Comparison of ENCODE assay signal across 12 cellular contexts in genomic region chr16:86170720-86171119, GRCh38.
DNase-seq lines count a peak whose midpoint lies in the region; ATAC-seq and TF ChIP-seq lines count a peak whose summit lies in the region.
"Had no signal": no experiment of that assay in that cellular context is flagged by ENCODE, and none has a peak within 500 bp of the region (broad histone marks: within the 10 kb centered on the region; RNA-seq: fewer than 3 reads in every experiment).

No MANE protein-coding gene starts in this region.

- TF ChIP-seq POLR2A in IMR-90 (IDR thresholded peaks at IDR 0.05; ENCODE audit: low read depth, low read length): no peak; the same call in 1 of the 2 replicates
- TF ChIP-seq POLR2A in stomach (IDR thresholded peaks at IDR 0.05): no peak

- H2AK5ac ChIP-seq in IMR-90 (ENCODE audit: low read depth, low read length): peak overlapping the region; percentile 90

- H3K79me2 ChIP-seq in hepatocyte (no peaks in the 10 kb centered on the region), mammary epithelial cell (ENCODE audit: insufficient read depth, low read length) (no peaks in the 10 kb centered on the region)

- no peak overlapping the region for H3K9ac ChIP-seq in IMR-90 (ENCODE audit: low read depth, low read length)
- no peak overlapping the region for H3K9ac ChIP-seq in mammary epithelial cell (ENCODE audit: insufficient read depth, low read length)

- H4K20me1 ChIP-seq in IMR-90 (ENCODE audit: insufficient read depth, low read length) (no peaks in the 10 kb centered on the region), hepatocyte (ENCODE audit: insufficient read depth, poor library complexity, severe bottlenecking) (no peaks in the 10 kb centered on the region), mammary epithelial cell (ENCODE audit: insufficient read depth, low read length) (no peaks in the 10 kb centered on the region)

- no peaks in the 10 kb centered on the region for H3K9me2 ChIP-seq in hepatocyte (replicated peaks; ENCODE audit: insufficient read depth)

- in situ Hi-C loops in IMR-90 (cut with MboI; ENCODE audit: low sequenced_read_pairs) (no loop called here), mammary epithelial cell (cut with MboI; ENCODE audit: low sequenced_read_pairs in 2 of 2) (no loop called here)

- H3K4me3 ChIP-seq in IMR-90 (ENCODE audit: insufficient read depth, low read depth, low read length) (no peak overlapping the region), hepatocyte (no peak overlapping the region), stomach (no peak overlapping the region), mammary epithelial cell (replicated peaks in 1 of 3; ENCODE audit: insufficient read depth in 1 of 3, low read depth in 2 of 3, low read length in 3 of 3) (no peak overlapping the region), A673 (ENCODE audit: low read depth, low read length, poor library complexity, severe bottlenecking) (no peak overlapping the region)

- peaks cover 14% of the 10 kb centered on the region for H3K9me3 ChIP-seq in IMR-90 (ENCODE audit: control insufficient read depth, insufficient read depth, low read length)
- H3K9me3 ChIP-seq in hepatocyte (ENCODE audit: low read depth): no peaks in the 10 kb centered on the region
- H3K9me3 ChIP-seq in stomach: peaks cover 0 to 15% (median 7%) of the 10 kb centered on the region in 4 donors
- H3K9me3 ChIP-seq in mammary epithelial cell (replicated peaks; ENCODE audit: insufficient read depth, low read length): no peaks in the 10 kb centered on the region
- peaks cover 6% of the 10 kb centered on the region for H3K9me3 ChIP-seq in A673 (ENCODE audit: low read depth, low read length, poor library complexity, severe bottlenecking)

- H4K8ac ChIP-seq in IMR-90 (ENCODE audit: low read depth in 2 of 2, low read length in 2 of 2): peak overlapping the region; percentile 64 to 95

- H3K4ac ChIP-seq in IMR-90 (ENCODE audit: low read depth, low read length): peak overlapping the region; percentile 96

- H3K18ac ChIP-seq in IMR-90 (ENCODE audit: low read depth, low read length): peak overlapping the region; percentile 94

- intact Hi-C loops in IMR-90 (cut with micrococcal nuclease) (loop anchor here (2.0 kb wide), 1 partner anchor 50 kb away; no protein-coding TSS in a partner anchor), stomach (cut with DNase I; ENCODE audit: low total_unique reads) (no loop called here), mammary epithelial cell (cut with micrococcal nuclease) (no loop called here), A673 (cut with micrococcal nuclease; ENCODE audit: unreplicated experiment) (no loop called here)

- H4K91ac ChIP-seq in IMR-90 (ENCODE audit: insufficient read depth, low read depth, low read length): peak overlapping the region; percentile 98

- no peaks in the 10 kb centered on the region for H3K79me1 ChIP-seq in IMR-90 (ENCODE audit: low read depth in 1 of 2, low read length in 2 of 2)

- DNase-seq in IMR-90: peak; percentile 28
- peak; percentile 79 for DNase-seq in amniotic epithelial cell (ENCODE audit: low read depth)
- DNase-seq in hepatocyte (ENCODE audit: low spot score): no peak
- no peak for DNase-seq in stomach
- no peak for DNase-seq in mammary epithelial cell
- DNase-seq in left lobe of liver (ENCODE audit: low spot score): no peak
- no peak for DNase-seq in occipital lobe (lab: John Stamatoyannopoulos, UW)
- DNase-seq in A673 (ENCODE audit: low spot score): no peak
- DNase-seq: Caco-2; CD8-positive, alpha-beta memory T cell; DND-41; GDM1 had no signal

- TF ChIP-seq EP300 in stomach (IDR thresholded peaks at IDR 0.05): no peak

- no peak for TF ChIP-seq CTCF in IMR-90 (conservative IDR thresholded peaks at IDR 0.05; ENCODE audit: low read depth, low read length)
- no peak for TF ChIP-seq CTCF in hepatocyte (IDR thresholded peaks at IDR 0.05; ENCODE audit: poor library complexity)
- no peak for TF ChIP-seq CTCF in stomach (IDR thresholded peaks at IDR 0.05)
- TF ChIP-seq CTCF in mammary epithelial cell (conservative IDR thresholded peaks at IDR 0.05 in 1 of 2, IDR thresholded peaks at IDR 0.05 in 1 of 2; ENCODE audit: extremely low read depth in 1 of 2, insufficient read depth in 1 of 2, low read depth in 1 of 2, low read length in 2 of 2): no peak
- TF ChIP-seq CTCF in A673 (conservative IDR thresholded peaks at IDR 0.05; ENCODE audit: low read depth, low read length): no peak

- CTCF ChIA-PET in IMR-90 (lab: Yijun Ruan, JAX): interaction anchor here (1.0 to 1.4 kb wide), 2 partner anchors 10 to 30 kb away, joined by 3 read pairs; no protein-coding TSS in a partner anchor
- CTCF ChIA-PET in mammary epithelial cell (lab: Charles Lee; ENCODE audit: low non-redundant PET): no interaction called here
- CTCF ChIA-PET in A673 (lab: Charles Lee): no interaction called here

- H3K4me2 ChIP-seq in IMR-90 (ENCODE audit: low read depth, low read length) (peak overlapping the region; percentile 78; the same call in 1 of the 2 replicates), hepatocyte (no peak overlapping the region), mammary epithelial cell (ENCODE audit: insufficient read depth, low read depth, low read length) (no peak overlapping the region)

- H3K27ac ChIP-seq in IMR-90 (ENCODE audit: insufficient read depth, low read length) (peak overlapping the region; percentile 91), hepatocyte (peak overlapping the region; percentile 65), stomach (peak overlapping the region in 4 of 5 donors; percentile 11 to 51 (median 34)), mammary epithelial cell (ENCODE audit: insufficient read depth, low read depth, low read length) (no peak overlapping the region), A673 (ENCODE audit: low read depth, low read length, poor library complexity, severe bottlenecking) (no peak overlapping the region)

- POLR2A ChIA-PET in IMR-90 (lab: Charles Lee; ENCODE audit: unreplicated experiment) (no interaction called here), A673 (lab: Charles Lee; ENCODE audit: low non-redundant PET) (no interaction called here)

- dilution Hi-C loops in IMR-90 (cut with HindIII; ENCODE audit: low sequenced_read_pairs, unreplicated experiment): no loop called here
- dilution Hi-C loops in mammary epithelial cell (cut with HindIII; ENCODE audit: low sequenced_read_pairs): no loop called here

- no CpG with 5 or more reads among the region's 5 CpGs for WGBS in IMR-90 (ENCODE audit: extremely low coverage in 2 of 2, insufficient read length in 1 of 2), 2 experiments
- 93% methylated on average over 5 of the region's 5 CpGs for WGBS in hepatocyte (ENCODE audit: low lambda C conversion rate, missing lambda C conversion rate)
- 77 to 81% (median 79%) methylated on average over 5 of the region's 5 CpGs for WGBS in stomach, 5 donors
- 64% methylated on average over 5 of the region's 5 CpGs for WGBS in mammary epithelial cell (ENCODE audit: low coverage, missing lambda C conversion rate)

- peaks cover 12% of the 10 kb centered on the region for H3K4me1 ChIP-seq in IMR-90 (ENCODE audit: control insufficient read depth, insufficient read depth, low read length)
- no peaks in the 10 kb centered on the region for H3K4me1 ChIP-seq in hepatocyte (ENCODE audit: insufficient read depth)
- H3K4me1 ChIP-seq in stomach: no peaks in the 10 kb centered on the region
- no peaks in the 10 kb centered on the region for H3K4me1 ChIP-seq in mammary epithelial cell (ENCODE audit: insufficient read depth, low read length)
- no peaks in the 10 kb centered on the region for H3K4me1 ChIP-seq in A673 (ENCODE audit: insufficient read depth, low read length, poor library complexity, severe bottlenecking)
- H3K4me1 ChIP-seq: Caco-2 had no signal

- H2AFZ ChIP-seq in IMR-90 (replicated peaks; ENCODE audit: low read length, poor library complexity) (peak overlapping the region; percentile 89), hepatocyte (no peak overlapping the region), mammary epithelial cell (ENCODE audit: low read depth, low read length) (no peak overlapping the region)

- H2AK9ac ChIP-seq in IMR-90 (replicated peaks; ENCODE audit: low read depth, low read length, poor library complexity): no peak overlapping the region

- peak overlapping the region; percentile 99 for H2BK5ac ChIP-seq in IMR-90 (ENCODE audit: low read depth, low read length, poor library complexity, severe bottlenecking)

- peak overlapping the region; percentile 98 for H2BK20ac ChIP-seq in IMR-90 (ENCODE audit: low read depth, low read length)

- H3K14ac ChIP-seq in IMR-90 (replicated peaks; ENCODE audit: low read depth, low read length): peak overlapping the region; percentile 79

- H3K56ac ChIP-seq in IMR-90 (ENCODE audit: extremely low read depth, insufficient read depth, low read length): peak overlapping the region; percentile 55; the same call in 1 of the 2 replicates

- peaks cover 9% of the 10 kb centered on the region for H3K9me1 ChIP-seq in IMR-90 (ENCODE audit: insufficient read depth, low read length)

- peak overlapping the region; percentile 99 for H2BK120ac ChIP-seq in IMR-90 (ENCODE audit: low read depth, low read length)

- BruUV-seq in IMR-90 (replicated peaks; lab: Mats Ljungman, UMichigan): no TSS peak
- BruUV-seq in mammary epithelial cell (replicated peaks; lab: Mats Ljungman, UMichigan): no TSS peak
- BruUV-seq in A673 (replicated peaks; lab: Mats Ljungman, UMichigan): no TSS peak

- no peak for TF ChIP-seq RAD21 in IMR-90 (IDR thresholded peaks at IDR 0.05; ENCODE audit: low read length)

- peak overlapping the region; percentile 89 for H4K5ac ChIP-seq in IMR-90 (ENCODE audit: low read depth, low read length)

- H3K23ac ChIP-seq in IMR-90 (ENCODE audit: low read depth, low read length): peak overlapping the region; percentile 87

- H2BK15ac ChIP-seq in IMR-90 (ENCODE audit: low read depth, low read length): peak overlapping the region; percentile 84; the same call in 2 of the 3 replicates

- no peaks in the 10 kb centered on the region for H3K27me3 ChIP-seq in IMR-90 (ENCODE audit: control insufficient read depth, insufficient read depth, low read length)
- H3K27me3 ChIP-seq in hepatocyte: peaks cover 4% of the 10 kb centered on the region
- H3K27me3 ChIP-seq in stomach: peaks cover 0 to 6% (median 0%) of the 10 kb centered on the region in 3 donors
- no peaks in the 10 kb centered on the region for H3K27me3 ChIP-seq in mammary epithelial cell (ENCODE audit: insufficient read depth, low read length)
- peaks cover 60% of the 10 kb centered on the region for H3K27me3 ChIP-seq in A673 (replicated peaks; ENCODE audit: insufficient read depth, low read depth, low read length, poor library complexity)

- no peaks in the 10 kb centered on the region for H3K36me3 ChIP-seq in IMR-90 (ENCODE audit: control insufficient read depth, insufficient read depth, low read length)
- no peaks in the 10 kb centered on the region for H3K36me3 ChIP-seq in hepatocyte (replicated peaks; ENCODE audit: insufficient read depth, low read depth)
- H3K36me3 ChIP-seq in stomach: no peaks in the 10 kb centered on the region
- H3K36me3 ChIP-seq in mammary epithelial cell (ENCODE audit: insufficient read depth, low read length): no peaks in the 10 kb centered on the region
- no peaks in the 10 kb centered on the region for H3K36me3 ChIP-seq in A673 (ENCODE audit: insufficient read depth, low read length, poor library complexity, severe bottlenecking)

- ATAC-seq in IMR-90 (ENCODE audit: low read depth) (no peak), left lobe of liver (no peak)

TF ChIP-seq in IMR-90, 13 proteins besides CTCF, POLR2A, EP300 and RAD21 (continues in another document):
- TF ChIP-seq NFE2L2 (IDR thresholded peaks at IDR 0.05; ENCODE audit: low read depth, low read length): no peak
- no peak for TF ChIP-seq CHD1 (IDR thresholded peaks at IDR 0.05; ENCODE audit: low read depth, low read length)

Comparison
In these comparisons a context has a peak if more than half of its experiments do, and no peak if none do; other contexts are left out.
1. DNase-seq: peak in IMR-90 (single experiment) and amniotic epithelial cell (single experiment); none in hepatocyte (single experiment), stomach (single experiment), mammary epithelial cell (single experiment), left lobe of liver (single experiment), occipital lobe (single experiment) and A673 (single experiment).
2. H3K27ac ChIP-seq: peak in IMR-90 (single experiment), hepatocyte (single experiment) and stomach (4 of 5); none in mammary epithelial cell (single experiment) and A673 (single experiment).